ENCODE assay signal across 12 cellular contexts in genomic region chr2:191349990-191350389, GRCh38.
"Had no signal": no experiment of that assay in that cellular context is flagged by ENCODE, and none has a peak within 500 bp of the region (broad histone marks: within the 10 kb centered on the region; RNA-seq: fewer than 3 reads in every experiment).

No MANE protein-coding gene starts in this region.

- H3K9me3 ChIP-seq: esophagus muscularis mucosa, gastroesophageal sphincter, stomach, thoracic aorta had no signal

- H3K4me1 ChIP-seq: parathyroid adenoma had no signal

- H3K4me3 ChIP-seq: esophagus muscularis mucosa, gastroesophageal sphincter, skin epidermis, stomach, thoracic aorta had no signal

- H3K9ac ChIP-seq: parathyroid adenoma had no signal

- H3K27ac ChIP-seq: brain microvascular endothelial cell, esophagus muscularis mucosa, parathyroid adenoma, skin epidermis, stomach, thoracic aorta had no signal

- H3K27me3 ChIP-seq: brain microvascular endothelial cell, esophagus muscularis mucosa, gastroesophageal sphincter, stomach had no signal

- H2AFZ ChIP-seq: parathyroid adenoma had no signal

- DNase-seq: activated naive CD4-positive, alpha-beta T cell treated with anti-CD3 and anti-CD28 coated beads, Interleukin-2, amount 50 U/mL, for 16 hours; activated T-cell treated with anti-CD3 and anti-CD28 coated beads, Interleukin-2, amount 50 U/mL, for 1 hour; brain microvascular endothelial cell; endodermal cell; kidney; stomach had no signal

- ATAC-seq: activated CD4-positive, CD25-positive, alpha-beta regulatory T cell treated with anti-CD3 and anti-CD28 coated beads, Interleukin-2, amount 50 U/mL, for 24 hours; gastroesophageal sphincter had no signal

- H3K36me3 ChIP-seq: brain microvascular endothelial cell, esophagus muscularis mucosa, gastroesophageal sphincter had no signal
